1 cellular context compared by ENCODE assay signal in genomic region chr10:112954974-112955735, GRCh38.
TF ChIP-seq lines count a peak whose summit lies in the region.

No MANE protein-coding gene starts in this region.

TF ChIP-seq in K562, 482 proteins besides CTCF, POLR2A, EP300 and RAD21 (continued from another document):
- TF ChIP-seq, protein P1, sequence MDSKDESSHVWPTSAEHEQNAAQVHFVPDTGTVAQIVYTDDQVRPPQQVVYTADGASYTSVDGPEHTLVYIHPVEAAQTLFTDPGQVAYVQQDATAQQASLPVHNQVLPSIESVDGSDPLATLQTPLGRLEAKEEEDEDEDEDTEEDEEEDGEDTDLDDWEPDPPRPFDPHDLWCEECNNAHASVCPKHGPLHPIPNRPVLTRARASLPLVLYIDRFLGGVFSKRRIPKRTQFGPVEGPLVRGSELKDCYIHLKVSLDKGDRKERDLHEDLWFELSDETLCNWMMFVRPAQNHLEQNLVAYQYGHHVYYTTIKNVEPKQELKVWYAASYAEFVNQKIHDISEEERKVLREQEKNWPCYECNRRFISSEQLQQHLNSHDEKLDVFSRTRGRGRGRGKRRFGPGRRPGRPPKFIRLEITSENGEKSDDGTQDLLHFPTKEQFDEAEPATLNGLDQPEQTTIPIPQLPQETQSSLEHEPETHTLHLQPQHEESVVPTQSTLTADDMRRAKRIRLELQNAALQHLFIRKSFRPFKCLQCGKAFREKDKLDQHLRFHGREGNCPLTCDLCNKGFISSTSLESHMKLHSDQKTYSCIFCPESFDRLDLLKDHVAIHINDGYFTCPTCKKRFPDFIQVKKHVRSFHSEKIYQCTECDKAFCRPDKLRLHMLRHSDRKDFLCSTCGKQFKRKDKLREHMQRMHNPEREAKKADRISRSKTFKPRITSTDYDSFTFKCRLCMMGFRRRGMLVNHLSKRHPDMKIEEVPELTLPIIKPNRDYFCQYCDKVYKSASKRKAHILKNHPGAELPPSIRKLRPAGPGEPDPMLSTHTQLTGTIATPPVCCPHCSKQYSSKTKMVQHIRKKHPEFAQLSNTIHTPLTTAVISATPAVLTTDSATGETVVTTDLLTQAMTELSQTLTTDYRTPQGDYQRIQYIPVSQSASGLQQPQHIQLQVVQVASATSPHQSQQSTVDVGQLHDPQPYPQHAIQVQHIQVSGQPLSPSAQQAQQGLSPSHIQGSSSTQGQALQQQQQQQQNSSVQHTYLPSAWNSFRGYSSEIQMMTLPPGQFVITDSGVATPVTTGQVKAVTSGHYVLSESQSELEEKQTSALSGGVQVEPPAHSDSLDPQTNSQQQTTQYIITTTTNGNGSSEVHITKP (IDR thresholded peaks at IDR 0.05; ENCODE audit: partially characterized antibody): peak; percentile 43
